ENCODE assay signal across 1 cellular context in the genomic region with DNA sequence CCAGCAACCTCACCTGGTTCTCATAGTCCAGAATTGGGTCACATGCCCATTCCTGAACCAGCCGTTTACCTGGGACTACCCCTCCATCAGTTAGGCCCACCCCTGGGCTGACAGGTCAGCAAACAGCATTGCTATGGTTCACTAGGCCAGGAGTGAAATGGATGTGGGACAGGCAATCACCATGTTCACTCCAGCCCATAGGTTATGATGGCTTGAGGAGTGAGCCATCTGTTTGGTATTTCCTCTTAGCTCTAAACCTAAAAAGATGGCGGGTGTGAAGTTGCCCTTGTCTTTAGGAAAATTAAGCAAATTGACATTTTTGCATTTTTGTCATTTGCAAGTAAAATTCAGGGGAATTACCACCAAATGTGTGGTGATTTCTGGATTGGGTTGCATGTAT.
TF ChIP-seq lines count a peak whose summit lies in the region.

No MANE protein-coding gene starts in this region.

TF ChIP-seq in H1, 55 proteins besides CTCF, POLR2A, EP300 and RAD21:
- TF ChIP-seq SP4 (IDR thresholded peaks at IDR 0.05; ENCODE audit: low read length) (no peak), NANOG (IDR thresholded peaks at IDR 0.05; ENCODE audit: insufficient read depth, low read depth, low read length, poor library complexity, severe bottlenecking) (no peak)
